Comparison of ENCODE assay signal across 11 cellular contexts in the genomic region with DNA sequence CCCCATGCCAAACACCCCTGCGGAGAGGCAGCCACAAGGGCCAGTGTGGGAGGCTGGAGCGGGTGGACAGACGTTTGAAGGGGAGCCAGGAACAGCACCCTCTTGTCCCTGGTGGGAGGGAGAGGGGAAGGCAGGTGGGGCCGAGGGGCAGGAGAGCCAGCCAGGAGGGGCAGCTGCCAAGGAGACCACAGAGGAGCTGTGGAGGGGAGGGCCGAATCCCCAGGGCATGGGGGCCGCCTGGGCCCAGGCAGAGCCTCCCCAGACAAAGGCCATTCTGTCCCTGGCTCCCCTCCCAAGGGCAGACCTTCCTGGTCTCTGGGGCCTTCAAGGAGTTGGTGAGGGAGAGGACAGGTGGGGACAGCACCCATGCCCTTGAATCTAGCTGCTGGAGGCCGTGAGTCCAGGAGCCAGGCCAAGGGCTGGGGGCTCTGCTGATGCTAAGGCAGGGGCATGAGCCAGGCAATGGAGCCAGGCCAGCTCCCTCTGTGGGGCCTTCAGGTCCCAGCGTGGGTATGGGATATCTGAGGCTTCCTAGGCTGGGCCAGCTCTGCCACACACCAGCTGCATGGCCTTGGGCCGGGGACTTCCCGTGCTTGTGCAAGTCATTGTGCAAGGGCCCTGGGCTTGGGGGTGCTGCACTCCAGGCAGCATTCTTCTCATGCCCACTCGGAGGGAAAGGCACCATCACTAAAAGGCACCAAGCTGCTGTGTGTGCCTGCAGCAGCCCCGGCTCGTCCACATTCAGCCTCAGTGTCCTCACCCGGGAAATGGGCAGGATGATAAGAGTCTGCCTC. TPM values are rescaled to one million over a fixed set of nuclear protein-coding genes. Genes with fewer than 3 reads are reported as not detected.
A peak's percentile ranks its signal among the peaks of the same experiment; 100 is the strongest.
DNase-seq lines count a peak whose midpoint lies in the region; ATAC-seq, FAIRE-seq and TF ChIP-seq lines count a peak whose summit lies in the region.
"Had no signal": no experiment of that assay in that cellular context is flagged by ENCODE, and none has a peak within 500 bp of the region (broad histone marks: within the 10 kb centered on the region; RNA-seq: fewer than 3 reads in every experiment).

No MANE protein-coding gene starts in this region.

- H3K9me3 Mint-ChIP-seq in CD8-positive, alpha-beta T cell = no peaks in the 10 kb centered on the region
- H3K9me3 Mint-ChIP-seq: activated CD4-positive, alpha-beta memory T cell treated with anti-CD3 and anti-CD28 coated beads for 36 hours; activated naive CD8-positive, alpha-beta T cell treated with anti-CD3 and anti-CD28 coated beads, Interleukin-2, amount 50 U/mL, for 24 hours had no signal

- ATAC-seq in CD8-positive, alpha-beta T cell = no peak
- ATAC-seq: activated naive CD8-positive, alpha-beta T cell treated with anti-CD3 and anti-CD28 coated beads, Interleukin-2, amount 50 U/mL, for 24 hours had no signal

- POLR2A ChIA-PET in CD8-positive, alpha-beta T cell (lab: Charles Lee) = no interaction called here

- no peaks in the 10 kb centered on the region for H3K36me3 Mint-ChIP-seq in CD8-positive, alpha-beta T cell
- H3K36me3 Mint-ChIP-seq: activated CD4-positive, alpha-beta memory T cell treated with anti-CD3 and anti-CD28 coated beads for 36 hours had no signal

- no peaks in the 10 kb centered on the region for H3K27me3 Mint-ChIP-seq in CD8-positive, alpha-beta T cell (ENCODE audit: low read depth)
- H3K27me3 Mint-ChIP-seq: activated CD4-positive, alpha-beta memory T cell treated with anti-CD3 and anti-CD28 coated beads for 36 hours had no signal

- H3K4me3 ChIP-seq in skeletal muscle cell (ENCODE audit: low read depth, low read length) = no peak overlapping the region
- H3K4me3 ChIP-seq in CD8-positive, alpha-beta T cell (ENCODE audit: low read depth, low read length) = no peak overlapping the region
- H3K4me3 ChIP-seq: SJSA1 had no signal

- H3K4me1 ChIP-seq in CD8-positive, alpha-beta T cell (ENCODE audit: insufficient read depth, low read length) = no peaks in the 10 kb centered on the region

- TF ChIP-seq POLR2A in GM12892 (IDR thresholded peaks at IDR 0.05; ENCODE audit: low read depth, low read length) = peak; percentile 37; the same call in 1 of the 2 replicates

- no peaks in the 10 kb centered on the region for H3K9me3 ChIP-seq in CD8-positive, alpha-beta T cell (ENCODE audit: low read length)
- H3K9me3 ChIP-seq: SJSA1 had no signal

- no peak overlapping the region for H3K27ac Mint-ChIP-seq in CD8-positive, alpha-beta T cell
- H3K27ac Mint-ChIP-seq: activated CD4-positive, alpha-beta memory T cell treated with anti-CD3 and anti-CD28 coated beads for 36 hours; activated naive CD8-positive, alpha-beta T cell treated with anti-CD3 and anti-CD28 coated beads, Interleukin-2, amount 50 U/mL, for 24 hours had no signal

- FAIRE-seq in GM12892 (lab: Jason Lieb, UNC) = peak; percentile 63
- FAIRE-seq: islet of Langerhans had no signal

- intact Hi-C loops in head of caudate nucleus (cut with DNase I) = no loop called here
- intact Hi-C loops in CD8-positive, alpha-beta T cell (cut with DNase I, micrococcal nuclease) = no loop called here

- H3K27me3 ChIP-seq in CD8-positive, alpha-beta T cell (ENCODE audit: insufficient read depth, low read length) = no peaks in the 10 kb centered on the region
- H3K27me3 ChIP-seq: SJSA1 had no signal

- no peak overlapping the region for H3K27ac ChIP-seq in CD8-positive, alpha-beta T cell (ENCODE audit: low read depth, low read length)
- H3K27ac ChIP-seq: SJSA1 had no signal

- TF ChIP-seq CTCF in CD8-positive, alpha-beta T cell (IDR thresholded peaks at IDR 0.05) = no peak

- CTCF ChIA-PET in CD8-positive, alpha-beta T cell (lab: Charles Lee) = no interaction called here

- no peaks in the 10 kb centered on the region for H3K4me1 Mint-ChIP-seq in CD8-positive, alpha-beta T cell (ENCODE audit: low read depth)
- H3K4me1 Mint-ChIP-seq: activated naive CD8-positive, alpha-beta T cell treated with anti-CD3 and anti-CD28 coated beads, Interleukin-2, amount 50 U/mL, for 24 hours had no signal

- H3K36me3 ChIP-seq in CD8-positive, alpha-beta T cell (ENCODE audit: insufficient read depth, low read length) = no peaks in the 10 kb centered on the region

- H3K4me3 Mint-ChIP-seq in CD8-positive, alpha-beta T cell = no peak overlapping the region
- H3K4me3 Mint-ChIP-seq: activated CD4-positive, alpha-beta memory T cell treated with anti-CD3 and anti-CD28 coated beads for 36 hours; activated naive CD8-positive, alpha-beta T cell treated with anti-CD3 and anti-CD28 coated beads, Interleukin-2, amount 50 U/mL, for 24 hours had no signal

- DNase-seq in GM12892 (ENCODE audit: insufficient read length) (no peak), T1000 (lab: John Stamatoyannopoulos, UW) (peak; percentile 2), head of caudate nucleus (peak in 39 of 42 donors; percentile 21 to 79 (median 56)), skeletal muscle cell (ENCODE audit: low read depth) (peak; percentile 20), HPDE6-E6E7 (ENCODE audit: extremely low spot score) (no peak)
- no peak for DNase-seq in CD8-positive, alpha-beta T cell
- DNase-seq in stimulated activated CD4-positive, alpha-beta T cell treated with anti-CD3 and anti-CD28 coated beads, Interleukin-4, amount 100 ng/mL, for 4 hours = no peak
- DNase-seq: activated CD4-positive, alpha-beta memory T cell treated with anti-CD3 and anti-CD28 coated beads for 36 hours; activated naive CD8-positive, alpha-beta T cell treated with anti-CD3 and anti-CD28 coated beads, Interleukin-2, amount 50 U/mL, for 24 hours had no signal

RNA-seq across cellular contexts. Expression of gene EMID1, which starts 11.4 kb away (rescaled TPM):
- 10.9 TPM for polyA plus RNA-seq in GM12892 (2012; ENCODE audit: missing spikeins)
- not detected for total RNA-seq in CD8-positive, alpha-beta T cell
- total RNA-seq: activated CD4-positive, alpha-beta memory T cell treated with anti-CD3 and anti-CD28 coated beads for 36 hours had no signal

RNA-seq across cellular contexts. Expression of gene RHBDD3, which starts 50.7 kb away (rescaled TPM):
- 8.0 TPM for polyA plus RNA-seq in GM12892 (2012; ENCODE audit: missing spikeins)
- total RNA-seq in CD8-positive, alpha-beta T cell = 10 to 100 TPM; 10.2 to 10.9 TPM

RNA-seq across cellular contexts. Expression of gene EWSR1, which starts 51.0 kb away (rescaled TPM):
- polyA plus RNA-seq in GM12892 (2012; ENCODE audit: missing spikeins) = 159 TPM
- 100 to 1,000 TPM; 326 to 352 TPM for total RNA-seq in CD8-positive, alpha-beta T cell

Comparison
In these comparisons a context has a peak if more than half of its experiments do, and no peak if none do; other contexts are left out.
1. DNase-seq: peak in T1000 (single experiment), head of caudate nucleus (39 of 42) and skeletal muscle cell (single experiment); none in GM12892 (single experiment), CD8-positive, alpha-beta T cell (0 of 7), HPDE6-E6E7 (single experiment) and stimulated activated CD4-positive, alpha-beta T cell treated with anti-CD3 and anti-CD28 coated beads, Interleukin-4, amount 100 ng/mL, for 4 hours (0 of 2).